ENCODE assay signal across 13 cellular contexts in genomic region chr10:48507933-48508830, GRCh38.
DNase-seq lines count a peak whose midpoint lies in the region; ATAC-seq and TF ChIP-seq lines count a peak whose summit lies in the region.
"Had no signal": no experiment of that assay in that cellular context is flagged by ENCODE, and none has a peak within 500 bp of the region (broad histone marks: within the 10 kb centered on the region; RNA-seq: fewer than 3 reads in every experiment).

No MANE protein-coding gene starts in this region.

- WGBS in stomach, 5 donors: 82 to 94% (median 83%) methylated on average over 3 to 7 of the region's 7 CpGs

- no peaks in the 10 kb centered on the region for H3K36me3 ChIP-seq in stomach
- H3K36me3 ChIP-seq: suprapubic skin had no signal

- POLR2A ChIA-PET in GM10248 (lab: Yijun Ruan, JAX): no interaction called here

- H3K27me3 ChIP-seq in stomach: no peaks in the 10 kb centered on the region
- H3K27me3 ChIP-seq: suprapubic skin had no signal

- TF ChIP-seq EP300 in stomach (IDR thresholded peaks at IDR 0.05): no peak

- no peak for ATAC-seq in HG03045 (IDR thresholded peaks at IDR 0.05; ENCODE audit: unreplicated experiment)

- no peak overlapping the region for H3K27ac ChIP-seq in stomach
- H3K27ac ChIP-seq: suprapubic skin had no signal

- no peak for TF ChIP-seq POLR2A in stomach (IDR thresholded peaks at IDR 0.05)

- no peaks in the 10 kb centered on the region for H3K9me3 ChIP-seq in stomach
- H3K9me3 ChIP-seq: suprapubic skin had no signal

- H3K4me1 ChIP-seq in stomach: no peaks in the 10 kb centered on the region
- H3K4me1 ChIP-seq: suprapubic skin had no signal

- CTCF ChIA-PET in GM10248 (lab: Yijun Ruan, JAX): interaction anchor here (0.7 to 0.9 kb wide), 2 partner anchors 40 to 144 kb away, joined by 3 read pairs; no protein-coding TSS in a partner anchor

- peak; percentile 34 for DNase-seq in NCI-H146 (lab: John Stamatoyannopoulos, UW)
- DNase-seq in NCI-H146 treated with DMSO at 0.1 percent for 48 hours (lab: John Stamatoyannopoulos, UW; ENCODE audit: unreplicated experiment): no peak
- DNase-seq in RPMI7951 (ENCODE audit: low read depth): peak; percentile 76
- peak; percentile 60 for DNase-seq in cardiac septum (ENCODE audit: low spot score)
- DNase-seq in stomach: peak; percentile 29
- no peak for DNase-seq in SIG-M5 (lab: John Stamatoyannopoulos, UW)
- no peak for DNase-seq in GM10248 (ENCODE audit: extremely low spot score)
- DNase-seq: activated CD4-positive, alpha-beta T cell treated with anti-CD3 and anti-CD28 coated beads for 48 hours; activated gamma-delta T cell treated with Interleukin-2 at 50 U/mL for 16 hours; KG1; SW 1271 had no signal

- intact Hi-C loops in cardiac septum (cut with DNase I) (loop anchor here (5.0 kb wide), 1 partner anchor 146 kb away; no protein-coding TSS in a partner anchor), stomach (cut with DNase I; ENCODE audit: low total_unique reads) (no loop called here)

- H3K4me3 ChIP-seq in stomach: no peak overlapping the region
- H3K4me3 ChIP-seq: suprapubic skin had no signal

- TF ChIP-seq CTCF in stomach (IDR thresholded peaks at IDR 0.05) (no peak), GM10248 (IDR thresholded peaks at IDR 0.05; ENCODE audit: control extremely low read depth, extremely low read depth, low read depth, missing control alignments) (no peak)

Comparison
In these comparisons a context has a peak if more than half of its experiments do, and no peak if none do; other contexts are left out.
1. DNase-seq: peak in NCI-H146 (single experiment), RPMI7951 (single experiment), cardiac septum (single experiment) and stomach (single experiment); none in NCI-H146 treated with DMSO at 0.1 percent for 48 hours (single experiment), SIG-M5 (single experiment) and GM10248 (single experiment).